ENCODE assay signal across 11 cellular contexts in genomic region chr10:132514841-132515521, GRCh38. TPM values are rescaled to one million over a fixed set of nuclear protein-coding genes. Genes with fewer than 3 reads are reported as not detected.
DNase-seq lines count a peak whose midpoint lies in the region; TF ChIP-seq lines count a peak whose summit lies in the region.
"Had no signal": no experiment of that assay in that cellular context is flagged by ENCODE, and none has a peak within 500 bp of the region (broad histone marks: within the 10 kb centered on the region; RNA-seq: fewer than 3 reads in every experiment).

No MANE protein-coding gene starts in this region.

- POLR2A ChIA-PET in PC-9 (lab: Charles Lee; ENCODE audit: unreplicated experiment) (no interaction called here), OCI-LY7 (lab: Charles Lee) (no interaction called here)

- H3K27ac ChIP-seq in sigmoid colon (peak overlapping the region in 3 of 4 donors; percentile 88 to 94 (median 93)), PC-9 (no peak overlapping the region), OCI-LY7 (ENCODE audit: low read depth, low read length, poor library complexity, severe bottlenecking) (no peak overlapping the region)
- H3K27ac ChIP-seq: neural progenitor cell had no signal

- H3K4me3 ChIP-seq in sigmoid colon: no peak overlapping the region
- no peak overlapping the region for H3K4me3 ChIP-seq in PC-9
- H3K4me3 ChIP-seq in OCI-LY7 (ENCODE audit: low read depth, low read length, poor library complexity, severe bottlenecking): no peak overlapping the region
- H3K4me3 ChIP-seq: neural progenitor cell had no signal

- H2AFZ ChIP-seq in PC-9 (no peak overlapping the region), OCI-LY7 (ENCODE audit: low read length) (no peak overlapping the region)
- H2AFZ ChIP-seq: neural progenitor cell had no signal

- no peak for TF ChIP-seq EP300 in sigmoid colon (IDR thresholded peaks at IDR 0.05)

- H3F3A ChIP-seq in PC-9 (ENCODE audit: insufficient read depth, low read depth): peaks cover 17% of the 10 kb centered on the region

- no peaks in the 10 kb centered on the region for H3K36me3 ChIP-seq in sigmoid colon
- no peaks in the 10 kb centered on the region for H3K36me3 ChIP-seq in PC-9 (ENCODE audit: low read depth)
- H3K36me3 ChIP-seq in OCI-LY7 (ENCODE audit: insufficient read depth, low read length): no peaks in the 10 kb centered on the region
- H3K36me3 ChIP-seq: neural progenitor cell had no signal

- TF ChIP-seq POLR2A in sigmoid colon (IDR thresholded peaks at IDR 0.05): no peak

- H4K20me1 ChIP-seq in PC-9 (ENCODE audit: insufficient read depth): no peaks in the 10 kb centered on the region
- no peaks in the 10 kb centered on the region for H4K20me1 ChIP-seq in OCI-LY7 (ENCODE audit: insufficient read depth, low read length)

- H3K4me1 ChIP-seq in sigmoid colon: peaks cover 0 to 56% (median 44%) of the 10 kb centered on the region in 4 donors
- H3K4me1 ChIP-seq in PC-9 (replicated peaks; ENCODE audit: insufficient read depth): peaks cover 26% of the 10 kb centered on the region
- H3K4me1 ChIP-seq in OCI-LY7 (ENCODE audit: insufficient read depth, low read length, poor library complexity, severe bottlenecking): peaks cover 3% of the 10 kb centered on the region

- DNase-seq in GM13976 (ENCODE audit: low spot score) (peak; percentile 31), NAMALWA (ENCODE audit: low spot score) (peak; percentile 40), left kidney (ENCODE audit: low read depth, low spot score) (peak; percentile 61), sigmoid colon (peak; percentile 70), PC-9 (no peak), DMS 273 treated with DMSO at 0.1 percent for 48 hours (lab: John Stamatoyannopoulos, UW) (no peak), OCI-LY7 (ENCODE audit: low spot score) (no peak), COLO829 (ENCODE audit: low spot score) (no peak)
- DNase-seq: activated naive CD8-positive, alpha-beta T cell treated with anti-CD3 and anti-CD28 coated beads, Interleukin-2, amount 50 U/mL, for 24 hours; GF-D8 had no signal

- H3K4me2 ChIP-seq in PC-9: no peak overlapping the region
- no peak overlapping the region for H3K4me2 ChIP-seq in OCI-LY7 (ENCODE audit: low read length)
- H3K4me2 ChIP-seq: neural progenitor cell had no signal

- H3K9me3 ChIP-seq in sigmoid colon: no peaks in the 10 kb centered on the region
- H3K9me3 ChIP-seq in PC-9 (ENCODE audit: insufficient read depth, low read depth): no peaks in the 10 kb centered on the region
- H3K9me3 ChIP-seq in OCI-LY7 (ENCODE audit: low read length): no peaks in the 10 kb centered on the region

- H3K9me2 ChIP-seq in PC-9 (ENCODE audit: insufficient read depth) (no peaks in the 10 kb centered on the region), OCI-LY7 (ENCODE audit: insufficient read depth, low read length) (no peaks in the 10 kb centered on the region)

- H3K27me3 ChIP-seq in sigmoid colon (no peaks in the 10 kb centered on the region), PC-9 (ENCODE audit: insufficient read depth, low read depth) (no peaks in the 10 kb centered on the region)

- CTCF ChIA-PET in PC-9 (lab: Charles Lee) (no interaction called here), OCI-LY7 (lab: Charles Lee; ENCODE audit: unreplicated experiment) (no interaction called here)

- in situ Hi-C loops in GM13976 (cut with MboI; ENCODE audit: low sequenced_read_pairs, unreplicated experiment): no loop called here

- intact Hi-C loops in sigmoid colon (cut with DNase I) (loop anchor here (5.0 kb wide), 2 partner anchors 48 to 117 kb away; no protein-coding TSS in a partner anchor), PC-9 (cut with micrococcal nuclease; ENCODE audit: unreplicated experiment) (loop anchor here (5.0 kb wide), 1 partner anchor 58 kb away; no protein-coding TSS in a partner anchor), OCI-LY7 (cut with micrococcal nuclease; ENCODE audit: unreplicated experiment) (no loop called here)

- H3K79me2 ChIP-seq in PC-9 (ENCODE audit: low read depth): no peaks in the 10 kb centered on the region
- no peaks in the 10 kb centered on the region for H3K79me2 ChIP-seq in OCI-LY7 (ENCODE audit: insufficient read depth, low read depth, low read length)

- no TSS peak for BruUV-seq in PC-9 (replicated peaks; lab: Mats Ljungman, UMichigan)
- no TSS peak for BruUV-seq in OCI-LY7 (replicated peaks; lab: Mats Ljungman, UMichigan)

- no peak for TF ChIP-seq CTCF in GM13976 (IDR thresholded peaks at IDR 0.05; ENCODE audit: borderline replicate concordance, control extremely low read depth, extremely low read depth, insufficient read depth, missing control alignments)
- TF ChIP-seq CTCF in sigmoid colon (IDR thresholded peaks at IDR 0.05): no peak
- TF ChIP-seq CTCF in PC-9 (conservative IDR thresholded peaks at IDR 0.05): no peak
- no peak for TF ChIP-seq CTCF in OCI-LY7 (conservative IDR thresholded peaks at IDR 0.05; ENCODE audit: low read length)

- WGBS in sigmoid colon, 2 donors: 50 to 84% methylated on average over 21 of the region's 21 CpGs

RNA-seq across cellular contexts. Expression of gene INPP5A, which starts 22.6 kb away (rescaled TPM):
- total RNA-seq in sigmoid colon (100 to 1,000 TPM; 100 to 132 (median 112) TPM), PC-9 (2021) (18.4 and 18.8 TPM in 2 replicates), OCI-LY7 (2022) (15.7 and 18.4 TPM in 2 replicates)
- 10 to 100 TPM; 17.6 to 21.0 (median 20.3) TPM for polyA plus RNA-seq in sigmoid colon
- total RNA-seq in OCI-LY7 (2014; rRNA removed; shearing (Covaris generic)): 11.0 and 14.5 TPM in 2 replicates

Comparison
In these comparisons a context has a peak if more than half of its experiments do, and no peak if none do; other contexts are left out.
1. DNase-seq: peak in GM13976 (single experiment), NAMALWA (single experiment), left kidney (single experiment) and sigmoid colon (single experiment); none in PC-9 (0 of 2), DMS 273 treated with DMSO at 0.1 percent for 48 hours (single experiment), OCI-LY7 (single experiment) and COLO829 (single experiment).
2. H3K27ac ChIP-seq: peak in sigmoid colon (3 of 4); none in PC-9 (single experiment) and OCI-LY7 (single experiment).